1 cellular context compared by ENCODE assay signal in genomic region chr5:135930029-135930948, GRCh38.
TF ChIP-seq lines count a peak whose summit lies in the region.

No MANE protein-coding gene starts in this region.

TF ChIP-seq in HepG2, 621 proteins besides CTCF, POLR2A, EP300 and RAD21 (continued from another document and continues in another):
- peak; percentile 8; the same call in 1 of the 2 replicates for TF ChIP-seq SOX5 (CRISPR knock-in tag; IDR thresholded peaks at IDR 0.05; ENCODE audit: borderline replicate concordance)
- TF ChIP-seq CBX1 (IDR thresholded peaks at IDR 0.05; ENCODE audit: low read depth): no peak
- TF ChIP-seq ZNF234 (CRISPR knock-in tag; conservative IDR thresholded peaks at IDR 0.05): no peak
- TF ChIP-seq STAT5B (CRISPR knock-in tag; IDR thresholded peaks at IDR 0.05): no peak
- no peak for TF ChIP-seq POLR2AphosphoS5 (IDR thresholded peaks at IDR 0.05; ENCODE audit: low read depth, low read length)
- TF ChIP-seq ZNF768 (CRISPR knock-in tag; IDR thresholded peaks at IDR 0.05): no peak
- TF ChIP-seq PLSCR1 (CRISPR knock-in tag; IDR thresholded peaks at IDR 0.05; ENCODE audit: borderline replicate concordance): no peak
- TF ChIP-seq ZNF513 (CRISPR knock-in tag; conservative IDR thresholded peaks at IDR 0.05): no peak
- no peak for TF ChIP-seq PRPF4 (IDR thresholded peaks at IDR 0.05; ENCODE audit: low read depth, low read length, poor library complexity, severe bottlenecking)
- no peak for TF ChIP-seq JUND (CRISPR knock-in tag; IDR thresholded peaks at IDR 0.05)
- no peak for TF ChIP-seq REPIN1 (CRISPR knock-in tag; IDR thresholded peaks at IDR 0.05; ENCODE audit: borderline replicate concordance, low read depth)
- TF ChIP-seq ZNF639 (CRISPR knock-in tag; conservative IDR thresholded peaks at IDR 0.05): no peak
- peak; percentile 28; the same call in 1 of the 2 replicates for TF ChIP-seq ZNF503 (CRISPR knock-in tag; IDR thresholded peaks at IDR 0.05)
- TF ChIP-seq ZNF687 (CRISPR knock-in tag; IDR thresholded peaks at IDR 0.05): peak; percentile 89
- no peak for TF ChIP-seq ZBTB49 (CRISPR knock-in tag; IDR thresholded peaks at IDR 0.05; ENCODE audit: borderline replicate concordance)
- TF ChIP-seq NFKBIZ (CRISPR knock-in tag; IDR thresholded peaks at IDR 0.05): no peak
- TF ChIP-seq NPAS2 (CRISPR knock-in tag; IDR thresholded peaks at IDR 0.05; ENCODE audit: borderline replicate concordance): no peak
- TF ChIP-seq HMG20A (CRISPR knock-in tag; IDR thresholded peaks at IDR 0.05; ENCODE audit: borderline replicate concordance): no peak
- no peak for TF ChIP-seq REL (CRISPR knock-in tag; conservative IDR thresholded peaks at IDR 0.05)
- TF ChIP-seq ZNF619 (CRISPR knock-in tag; IDR thresholded peaks at IDR 0.05): no peak
- 0 out of 2 replicates have a peak, but pooled peaks have one; percentile 5 for TF ChIP-seq MTERF4 (CRISPR knock-in tag; IDR thresholded peaks at IDR 0.05)
- no peak for TF ChIP-seq HNF4G (IDR thresholded peaks at IDR 0.05; ENCODE audit: borderline replicate concordance, low read depth, low read length)
- no peak for TF ChIP-seq HNF4G (CRISPR knock-in tag; IDR thresholded peaks at IDR 0.05; ENCODE audit: borderline replicate concordance, low read depth)
- no peak for TF ChIP-seq HIVEP1 (CRISPR knock-in tag; IDR thresholded peaks at IDR 0.05)
- no peak for TF ChIP-seq DDIT3 (CRISPR knock-in tag; IDR thresholded peaks at IDR 0.05)
- TF ChIP-seq ZNF740 (CRISPR knock-in tag; IDR thresholded peaks at IDR 0.05): 0 out of 2 replicates have a peak, but pooled peaks have one; percentile 29
- TF ChIP-seq ZC3H13 (CRISPR knock-in tag; IDR thresholded peaks at IDR 0.05): no peak
- no peak for TF ChIP-seq CEBPG (CRISPR knock-in tag; IDR thresholded peaks at IDR 0.05)
- no peak for TF ChIP-seq FOXJ3 (CRISPR knock-in tag; IDR thresholded peaks at IDR 0.05; ENCODE audit: borderline replicate concordance)
- TF ChIP-seq ADNP (CRISPR knock-in tag; IDR thresholded peaks at IDR 0.05): no peak
- no peak for TF ChIP-seq PAF1 (CRISPR knock-in tag; IDR thresholded peaks at IDR 0.05)
- no peak; the same call in 1 of the 2 replicates for TF ChIP-seq ZNF160 (CRISPR knock-in tag; IDR thresholded peaks at IDR 0.05)
- no peak for TF ChIP-seq KAT7 (CRISPR knock-in tag; IDR thresholded peaks at IDR 0.05; ENCODE audit: borderline replicate concordance)
- TF ChIP-seq KLF16 (CRISPR knock-in tag; IDR thresholded peaks at IDR 0.05): 0 out of 4 replicates have a peak, but pooled peaks of 1 of the 2 experiments have one; percentile 31
- no peak for TF ChIP-seq ZNF747 (CRISPR knock-in tag; IDR thresholded peaks at IDR 0.05; ENCODE audit: borderline replicate concordance)
- TF ChIP-seq MAFG (CRISPR knock-in tag; IDR thresholded peaks at IDR 0.05): no peak
- no peak for TF ChIP-seq KMT2B (CRISPR knock-in tag; IDR thresholded peaks at IDR 0.05)
- TF ChIP-seq PAXIP1 (CRISPR knock-in tag; conservative IDR thresholded peaks at IDR 0.05): no peak
- TF ChIP-seq CENPT (CRISPR knock-in tag; IDR thresholded peaks at IDR 0.05; ENCODE audit: low read depth): no peak
- TF ChIP-seq ZNF792 (CRISPR knock-in tag; IDR thresholded peaks at IDR 0.05): no peak
- TF ChIP-seq KAT2B (IDR thresholded peaks at IDR 0.05; ENCODE audit: borderline replicate concordance, low read depth, low read length): no peak
- TF ChIP-seq ZNF577 (CRISPR knock-in tag; IDR thresholded peaks at IDR 0.05; ENCODE audit: borderline replicate concordance, low read depth): no peak
- TF ChIP-seq ZNF674 (CRISPR knock-in tag; IDR thresholded peaks at IDR 0.05; ENCODE audit: low read depth): no peak
- TF ChIP-seq KMT2A (CRISPR knock-in tag; IDR thresholded peaks at IDR 0.05): no peak; the same call in 1 of the 2 replicates
- no peak for TF ChIP-seq EHMT2 (IDR thresholded peaks at IDR 0.05; ENCODE audit: borderline replicate concordance, low read depth, low read length)
- TF ChIP-seq MAFF (IDR thresholded peaks at IDR 0.05; ENCODE audit: low read depth, low read length): no peak
- no peak for TF ChIP-seq SRF (IDR thresholded peaks at IDR 0.05; ENCODE audit: low read depth, low read length)
